In genomic region chr7:101507327-101507726, GRCh38 we compare ENCODE assay signal across 16 cellular contexts.
DNase-seq lines count a peak whose midpoint lies in the region; ATAC-seq and TF ChIP-seq lines count a peak whose summit lies in the region.
"Had no signal": no experiment of that assay in that cellular context is flagged by ENCODE, and none has a peak within 500 bp of the region (broad histone marks: within the 10 kb centered on the region; RNA-seq: fewer than 3 reads in every experiment).

No MANE protein-coding gene starts in this region.

- DNase-seq in activated CD8-positive, alpha-beta memory T cell treated with anti-CD3 and anti-CD28 coated beads, Interleukin-2, amount 10 ng/mL, durations not matched to agents 7 days and 5 days: no peak
- DNase-seq in activated CD8-positive, alpha-beta memory T cell treated with anti-CD3 and anti-CD28 coated beads for 24 hours: no peak
- DNase-seq in glutamatergic neuron: no peak
- no peak for DNase-seq in progenitor cell of endocrine pancreas (ENCODE audit: low spot score, unreplicated experiment)
- no peak for DNase-seq in ascending aorta (ENCODE audit: low spot score in 2 of 2)
- no peak for DNase-seq in CD8-positive, alpha-beta memory T cell
- no peak for DNase-seq in HCEC 1CT
- DNase-seq: activated CD4-positive, CD25-positive, alpha-beta regulatory T cell treated with anti-CD3 and anti-CD28 coated beads, Interleukin-2, amount 50 U/mL, for 72 hours; activated CD8-positive, alpha-beta memory T cell treated with anti-CD3 and anti-CD28 coated beads, Interleukin-2, amount 50 U/mL, for 4 hours; SIG-M5; upper lobe of right lung had no signal

- peak; percentile 18 for ATAC-seq in activated CD8-positive, alpha-beta memory T cell treated with anti-CD3 and anti-CD28 coated beads, Interleukin-2, amount 10 ng/mL, durations not matched to agents 7 days and 5 days
- ATAC-seq: PC-3, upper lobe of right lung had no signal

- CTCF ChIA-PET in activated CD8-positive, alpha-beta memory T cell treated with anti-CD3 and anti-CD28 coated beads, Interleukin-2, amount 10 ng/mL, durations not matched to agents 7 days and 5 days (lab: Charles Lee): interaction anchor here (0.7 to 2.2 kb wide), 3 partner anchors 8 to 143 kb away, joined by 3 to 11 read pairs (median 5); no protein-coding TSS in a partner anchor
- CTCF ChIA-PET in CD8-positive, alpha-beta memory T cell (lab: Charles Lee): interaction anchor here (0.8 kb wide), 1 partner anchor 143 kb away, joined by 3 read pairs; no protein-coding TSS in a partner anchor

- H3K4me1 ChIP-seq in OCI-LY3 (ENCODE audit: low read length): peaks cover 34% of the 10 kb centered on the region
- H3K4me1 ChIP-seq in ascending aorta: no peaks in the 10 kb centered on the region
- H3K4me1 ChIP-seq in CD8-positive, alpha-beta memory T cell (ENCODE audit: insufficient read depth, low read length): no peaks in the 10 kb centered on the region
- H3K4me1 ChIP-seq: colonic mucosa, upper lobe of right lung had no signal

- H3K27me3 ChIP-seq in OCI-LY3 (ENCODE audit: low read depth, low read length) (peaks cover 3% of the 10 kb centered on the region; the same call in 1 of the 2 replicates), ascending aorta (no peaks in the 10 kb centered on the region)
- peaks cover 4% of the 10 kb centered on the region for H3K27me3 ChIP-seq in CD8-positive, alpha-beta memory T cell (ENCODE audit: insufficient read depth, low read length, poor library complexity, severe bottlenecking)
- H3K27me3 ChIP-seq: colonic mucosa, upper lobe of right lung had no signal

- H3K9ac ChIP-seq in OCI-LY3 (ENCODE audit: low read length): peak overlapping the region; percentile 37

- peaks cover 7% of the 10 kb centered on the region for H3K27me3 Mint-ChIP-seq in activated CD8-positive, alpha-beta memory T cell treated with anti-CD3 and anti-CD28 coated beads, Interleukin-2, amount 10 ng/mL, durations not matched to agents 7 days and 5 days
- H3K27me3 Mint-ChIP-seq in glutamatergic neuron (ENCODE audit: unreplicated experiment): peaks cover 13% of the 10 kb centered on the region
- peaks cover 3% of the 10 kb centered on the region for H3K27me3 Mint-ChIP-seq in progenitor cell of endocrine pancreas
- peaks cover 21 to 23% of the 10 kb centered on the region in 2 donors for H3K27me3 Mint-ChIP-seq in CD8-positive, alpha-beta memory T cell

- H3K27ac Mint-ChIP-seq in activated CD8-positive, alpha-beta memory T cell treated with anti-CD3 and anti-CD28 coated beads, Interleukin-2, amount 10 ng/mL, durations not matched to agents 7 days and 5 days: no peak overlapping the region
- peak overlapping the region; percentile 33 for H3K27ac Mint-ChIP-seq in glutamatergic neuron (ENCODE audit: unreplicated experiment)
- H3K27ac Mint-ChIP-seq in progenitor cell of endocrine pancreas: peak overlapping the region; percentile 59
- no peak overlapping the region for H3K27ac Mint-ChIP-seq in CD8-positive, alpha-beta memory T cell

- POLR2A ChIA-PET in CD8-positive, alpha-beta memory T cell (lab: Charles Lee): no interaction called here

- intact Hi-C loops in ascending aorta (cut with DNase I): no loop called here

- no peak overlapping the region for H3K27ac ChIP-seq in OCI-LY3 (ENCODE audit: low read length)
- no peak overlapping the region for H3K27ac ChIP-seq in ascending aorta
- no peak overlapping the region for H3K27ac ChIP-seq in CD8-positive, alpha-beta memory T cell (ENCODE audit: low read depth, low read length)
- H3K27ac ChIP-seq: brain microvascular endothelial cell, colonic mucosa, upper lobe of right lung had no signal

- no peaks in the 10 kb centered on the region for H3K79me2 ChIP-seq in OCI-LY3 (ENCODE audit: low read length)

- H3K4me1 Mint-ChIP-seq in activated CD8-positive, alpha-beta memory T cell treated with anti-CD3 and anti-CD28 coated beads, Interleukin-2, amount 10 ng/mL, durations not matched to agents 7 days and 5 days: peaks cover 23% of the 10 kb centered on the region
- H3K4me1 Mint-ChIP-seq in glutamatergic neuron (ENCODE audit: low read depth, unreplicated experiment): peaks cover 9% of the 10 kb centered on the region
- H3K4me1 Mint-ChIP-seq in progenitor cell of endocrine pancreas (ENCODE audit: low read depth): peaks cover 2% of the 10 kb centered on the region
- peaks cover 0 to 6% (median 5%) of the 10 kb centered on the region in 3 donors for H3K4me1 Mint-ChIP-seq in CD8-positive, alpha-beta memory T cell

- H3K9me3 ChIP-seq in OCI-LY3 (ENCODE audit: insufficient read depth, low read length) (no peaks in the 10 kb centered on the region), ascending aorta (no peaks in the 10 kb centered on the region)
- no peaks in the 10 kb centered on the region for H3K9me3 ChIP-seq in CD8-positive, alpha-beta memory T cell (ENCODE audit: low read length)
- H3K9me3 ChIP-seq: colonic mucosa, upper lobe of right lung had no signal

- TF ChIP-seq CTCF in OCI-LY3 (IDR thresholded peaks at IDR 0.05; ENCODE audit: low read depth, low read length): no peak
- no peak for TF ChIP-seq CTCF in glutamatergic neuron (IDR thresholded peaks at IDR 0.05; ENCODE audit: partially characterized antibody, unreplicated experiment)
- TF ChIP-seq CTCF in progenitor cell of endocrine pancreas (IDR thresholded peaks at IDR 0.05; ENCODE audit: unreplicated experiment): no peak
- no peak for TF ChIP-seq CTCF in ascending aorta (IDR thresholded peaks at IDR 0.05)

- H3K36me3 Mint-ChIP-seq in activated CD8-positive, alpha-beta memory T cell treated with anti-CD3 and anti-CD28 coated beads, Interleukin-2, amount 10 ng/mL, durations not matched to agents 7 days and 5 days: no peaks in the 10 kb centered on the region
- H3K36me3 Mint-ChIP-seq in glutamatergic neuron (ENCODE audit: unreplicated experiment) (no peaks in the 10 kb centered on the region), progenitor cell of endocrine pancreas (ENCODE audit: insufficient read depth) (peaks cover 2% of the 10 kb centered on the region)
- no peaks in the 10 kb centered on the region for H3K36me3 Mint-ChIP-seq in CD8-positive, alpha-beta memory T cell
- H3K36me3 Mint-ChIP-seq: naive thymus-derived CD8-positive, alpha-beta T cell had no signal

- H3K4me3 ChIP-seq in OCI-LY3 (ENCODE audit: low read length) (peak overlapping the region; percentile 73), ascending aorta (no peak overlapping the region)
- no peak overlapping the region for H3K4me3 ChIP-seq in CD8-positive, alpha-beta memory T cell (ENCODE audit: low read length)
- H3K4me3 ChIP-seq: colonic mucosa, upper lobe of right lung had no signal

- H2AFZ ChIP-seq in OCI-LY3 (ENCODE audit: low read depth, low read length): peak overlapping the region; percentile 89

- H3K4me2 ChIP-seq in OCI-LY3 (ENCODE audit: low read length): peak overlapping the region; percentile 83

- no peaks in the 10 kb centered on the region for H4K20me1 ChIP-seq in OCI-LY3 (ENCODE audit: insufficient read depth, low read length)

- H3K4me3 Mint-ChIP-seq in activated CD8-positive, alpha-beta memory T cell treated with anti-CD3 and anti-CD28 coated beads, Interleukin-2, amount 10 ng/mL, durations not matched to agents 7 days and 5 days: no peak overlapping the region
- H3K4me3 Mint-ChIP-seq in glutamatergic neuron (ENCODE audit: unreplicated experiment) (no peak overlapping the region), progenitor cell of endocrine pancreas (ENCODE audit: low read depth) (peak overlapping the region; percentile 23)
- H3K4me3 Mint-ChIP-seq in CD8-positive, alpha-beta memory T cell: peak overlapping the region in 1 of 7 donors; percentile 33

- H3K9me3 Mint-ChIP-seq in activated CD8-positive, alpha-beta memory T cell treated with anti-CD3 and anti-CD28 coated beads, Interleukin-2, amount 10 ng/mL, durations not matched to agents 7 days and 5 days (ENCODE audit: low read depth): no peaks in the 10 kb centered on the region
- H3K9me3 Mint-ChIP-seq in glutamatergic neuron (ENCODE audit: unreplicated experiment) (peaks cover 1% of the 10 kb centered on the region), progenitor cell of endocrine pancreas (ENCODE audit: low read depth) (no peaks in the 10 kb centered on the region)
- peaks cover 0 to 2% (median 0%) of the 10 kb centered on the region in 5 donors for H3K9me3 Mint-ChIP-seq in CD8-positive, alpha-beta memory T cell
- H3K9me3 Mint-ChIP-seq: naive thymus-derived CD8-positive, alpha-beta T cell had no signal

- H3K36me3 ChIP-seq in OCI-LY3 (replicated peaks; ENCODE audit: low read depth, low read length): no peaks in the 10 kb centered on the region
- H3K36me3 ChIP-seq in ascending aorta: no peaks in the 10 kb centered on the region
- no peaks in the 10 kb centered on the region for H3K36me3 ChIP-seq in CD8-positive, alpha-beta memory T cell (ENCODE audit: insufficient read depth, low read length)
- H3K36me3 ChIP-seq: brain microvascular endothelial cell, colonic mucosa, upper lobe of right lung had no signal

Comparison
In these comparisons a context has a peak if more than half of its experiments do, and no peak if none do; other contexts are left out.
1. H3K27ac Mint-ChIP-seq: peak in glutamatergic neuron (single experiment) and progenitor cell of endocrine pancreas (single experiment); none in activated CD8-positive, alpha-beta memory T cell treated with anti-CD3 and anti-CD28 coated beads, Interleukin-2, amount 10 ng/mL, durations not matched to agents 7 days and 5 days (single experiment) and CD8-positive, alpha-beta memory T cell (0 of 8).